ENCODE assay signal across 12 cellular contexts in genomic region chr16:1537138-1537577, GRCh38. TPM values are rescaled to one million over a fixed set of nuclear protein-coding genes. Genes with fewer than 3 reads are reported as not detected.
DNase-seq lines count a peak whose midpoint lies in the region; TF ChIP-seq lines count a peak whose summit lies in the region.
"Had no signal": no experiment of that assay in that cellular context is flagged by ENCODE, and none has a peak within 500 bp of the region (broad histone marks: within the 10 kb centered on the region; RNA-seq: fewer than 3 reads in every experiment).

No MANE protein-coding gene starts in this region.

- H3K4me1 ChIP-seq in breast epithelium: peaks cover 9% of the 10 kb centered on the region in 2 donors
- peaks cover 23% of the 10 kb centered on the region for H3K4me1 ChIP-seq in mammary epithelial cell (ENCODE audit: insufficient read depth, low read length)
- peaks cover 43% of the 10 kb centered on the region for H3K4me1 ChIP-seq in suprapubic skin

- H3K4me1 Mint-ChIP-seq in activated T-helper 1 cell treated with anti-CD3 and anti-CD28 coated beads, Interleukin-12 subunit alpha, Interleukin-12 subunit beta, Interleukin-2, Interleukin-4 antibody, amounts not matched to agents 30 ng/mL and 10 ng/mL and 1 ng/mL, durations not matched to agents 14 hours and 24 hours and 36 hours (ENCODE audit: low read depth): peaks cover 48% of the 10 kb centered on the region
- H3K4me1 Mint-ChIP-seq in immature natural killer cell: peaks cover 39 to 55% of the 10 kb centered on the region in 2 donors

- no peak overlapping the region for H2AFZ ChIP-seq in mammary epithelial cell (ENCODE audit: low read depth, low read length)

- H3K36me3 ChIP-seq in breast epithelium (no peaks in the 10 kb centered on the region), mammary epithelial cell (ENCODE audit: insufficient read depth, low read length) (no peaks in the 10 kb centered on the region), suprapubic skin (peaks cover 34% of the 10 kb centered on the region)

- TF ChIP-seq CTCF in breast epithelium (IDR thresholded peaks at IDR 0.05) (no peak), mammary epithelial cell (conservative IDR thresholded peaks at IDR 0.05 in 1 of 2, IDR thresholded peaks at IDR 0.05 in 1 of 2; ENCODE audit: extremely low read depth in 1 of 2, insufficient read depth in 1 of 2, low read depth in 1 of 2, low read length in 2 of 2) (no peak), suprapubic skin (IDR thresholded peaks at IDR 0.05) (no peak)

- no peak for DNase-seq in breast epithelium (ENCODE audit: low spot score in 2 of 2)
- DNase-seq in mammary epithelial cell: no peak
- DNase-seq in activated T-helper 1 cell treated with anti-CD3 and anti-CD28 coated beads, Interleukin-12 subunit alpha, Interleukin-12 subunit beta, Interleukin-2, Interleukin-4 antibody, amounts not matched to agents 30 ng/mL and 10 ng/mL and 1 ng/mL, durations not matched to agents 14 hours and 24 hours and 36 hours (ENCODE audit: low spot score): no peak
- no peak for DNase-seq in immature natural killer cell
- DNase-seq in suprapubic skin (ENCODE audit: low spot score in 2 of 2): no peak
- DNase-seq in Ammon's horn (ENCODE audit: low spot score): no peak
- DNase-seq in NCI-H128 (lab: John Stamatoyannopoulos, UW; ENCODE audit: unreplicated experiment): no peak
- DNase-seq in amniotic stem cell (lab: John Stamatoyannopoulos, UW): no peak
- DNase-seq: glutamatergic neuron, left colon, NCI-H1417 treated with DMSO at 0.1 percent for 48 hours, NCI-H510A treated with DMSO at 0.1 percent for 48 hours had no signal

- H3K4me2 ChIP-seq in mammary epithelial cell (ENCODE audit: insufficient read depth, low read depth, low read length): no peak overlapping the region

- intact Hi-C loops in breast epithelium (cut with DNase I; ENCODE audit: low total_unique reads) (loop anchor here (10.0 kb wide), 1 partner anchor 122 kb away; the partner anchor contains the start of gene UNKL), mammary epithelial cell (cut with micrococcal nuclease) (no loop called here)
- intact Hi-C loops in activated T-helper 1 cell treated with anti-CD3 and anti-CD28 coated beads, Interleukin-12 subunit alpha, Interleukin-12 subunit beta, Interleukin-2, Interleukin-4 antibody, amounts not matched to agents 30 ng/mL and 10 ng/mL and 1 ng/mL, durations not matched to agents 14 hours and 24 hours and 36 hours (cut with micrococcal nuclease): loop anchor here (5.0 to 10.0 kb wide), 2 partner anchors 175 to 232 kb away; partner anchors contain the start of gene UBE2I

- H3K27me3 ChIP-seq in breast epithelium: no peaks in the 10 kb centered on the region
- no peaks in the 10 kb centered on the region for H3K27me3 ChIP-seq in mammary epithelial cell (ENCODE audit: insufficient read depth, low read length)
- no peaks in the 10 kb centered on the region for H3K27me3 ChIP-seq in suprapubic skin

- H3K4me3 ChIP-seq in breast epithelium (peak overlapping the region; percentile 68 to 91 (median 72)), mammary epithelial cell (replicated peaks in 1 of 3; ENCODE audit: insufficient read depth in 1 of 3, low read depth in 2 of 3, low read length in 3 of 3) (no peak overlapping the region), suprapubic skin (peak overlapping the region; percentile 58)

- H4K20me1 ChIP-seq in mammary epithelial cell (ENCODE audit: insufficient read depth, low read length): no peaks in the 10 kb centered on the region

- H3K27ac ChIP-seq in breast epithelium: peak overlapping the region in 1 of 2 donors; percentile 9
- no peak overlapping the region for H3K27ac ChIP-seq in mammary epithelial cell (ENCODE audit: insufficient read depth, low read depth, low read length)
- no peak overlapping the region for H3K27ac ChIP-seq in suprapubic skin

- H3K4me3 Mint-ChIP-seq in activated T-helper 1 cell treated with anti-CD3 and anti-CD28 coated beads, Interleukin-12 subunit alpha, Interleukin-12 subunit beta, Interleukin-2, Interleukin-4 antibody, amounts not matched to agents 30 ng/mL and 10 ng/mL and 1 ng/mL, durations not matched to agents 14 hours and 24 hours and 36 hours: peak overlapping the region; percentile 98
- peak overlapping the region in 3 of 5 donors; percentile 35 to 73 (median 63) for H3K4me3 Mint-ChIP-seq in immature natural killer cell

- WGBS in mammary epithelial cell (ENCODE audit: low coverage, missing lambda C conversion rate): 93% methylated on average over 14 of the region's 27 CpGs
- WGBS in suprapubic skin: 69% methylated on average over 3 of the region's 27 CpGs

- no peaks in the 10 kb centered on the region for H3K9me3 Mint-ChIP-seq in activated T-helper 1 cell treated with anti-CD3 and anti-CD28 coated beads, Interleukin-12 subunit alpha, Interleukin-12 subunit beta, Interleukin-2, Interleukin-4 antibody, amounts not matched to agents 30 ng/mL and 10 ng/mL and 1 ng/mL, durations not matched to agents 14 hours and 24 hours and 36 hours
- no peaks in the 10 kb centered on the region for H3K9me3 Mint-ChIP-seq in immature natural killer cell

- no peak for TF ChIP-seq EP300 in suprapubic skin (IDR thresholded peaks at IDR 0.05)

- in situ Hi-C loops in mammary epithelial cell (cut with MboI; ENCODE audit: low sequenced_read_pairs in 2 of 2): no loop called here

- TF ChIP-seq POLR2A in breast epithelium (IDR thresholded peaks at IDR 0.05) (no peak), suprapubic skin (IDR thresholded peaks at IDR 0.05) (no peak)

- H3K79me2 ChIP-seq in mammary epithelial cell (ENCODE audit: insufficient read depth, low read length): peaks cover 11% of the 10 kb centered on the region

- BruUV-seq in mammary epithelial cell (replicated peaks; lab: Mats Ljungman, UMichigan): no TSS peak

- H3K27me3 Mint-ChIP-seq in activated T-helper 1 cell treated with anti-CD3 and anti-CD28 coated beads, Interleukin-12 subunit alpha, Interleukin-12 subunit beta, Interleukin-2, Interleukin-4 antibody, amounts not matched to agents 30 ng/mL and 10 ng/mL and 1 ng/mL, durations not matched to agents 14 hours and 24 hours and 36 hours (ENCODE audit: insufficient read depth): no peaks in the 10 kb centered on the region
- H3K27me3 Mint-ChIP-seq in immature natural killer cell (ENCODE audit: low read depth in 3 of 3): peaks cover 0 to 2% (median 2%) of the 10 kb centered on the region in 3 donors

- H3K36me3 Mint-ChIP-seq in activated T-helper 1 cell treated with anti-CD3 and anti-CD28 coated beads, Interleukin-12 subunit alpha, Interleukin-12 subunit beta, Interleukin-2, Interleukin-4 antibody, amounts not matched to agents 30 ng/mL and 10 ng/mL and 1 ng/mL, durations not matched to agents 14 hours and 24 hours and 36 hours (ENCODE audit: low read depth): peaks cover 31% of the 10 kb centered on the region
- H3K36me3 Mint-ChIP-seq in immature natural killer cell: no peaks in the 10 kb centered on the region

- peak overlapping the region; percentile 77 for H3K27ac Mint-ChIP-seq in activated T-helper 1 cell treated with anti-CD3 and anti-CD28 coated beads, Interleukin-12 subunit alpha, Interleukin-12 subunit beta, Interleukin-2, Interleukin-4 antibody, amounts not matched to agents 30 ng/mL and 10 ng/mL and 1 ng/mL, durations not matched to agents 14 hours and 24 hours and 36 hours
- peak overlapping the region in 1 of 6 donors; percentile 78 for H3K27ac Mint-ChIP-seq in immature natural killer cell

- no peak overlapping the region for H3K9ac ChIP-seq in mammary epithelial cell (ENCODE audit: insufficient read depth, low read length)

- dilution Hi-C loops in mammary epithelial cell (cut with HindIII; ENCODE audit: low sequenced_read_pairs): loop anchor here (5.0 to 10.0 kb wide), 2 partner anchors 35 to 102 kb away; partner anchors contain the start of gene PERCC1

- no peaks in the 10 kb centered on the region for H3K9me3 ChIP-seq in breast epithelium
- H3K9me3 ChIP-seq in mammary epithelial cell (replicated peaks; ENCODE audit: insufficient read depth, low read length): no peaks in the 10 kb centered on the region
- H3K9me3 ChIP-seq in suprapubic skin: no peaks in the 10 kb centered on the region

- CTCF ChIA-PET in mammary epithelial cell (lab: Charles Lee; ENCODE audit: low non-redundant PET): no interaction called here

RNA-seq across cellular contexts. Expression of gene TMEM204, which starts 3.7 kb away (rescaled TPM):
- total RNA-seq in breast epithelium (10 to 100 TPM; 27.8 to 37.0 (median 34.1) TPM), mammary epithelial cell (under 1 TPM in 1 of 2 donors, not detected in 1; 0.17 TPM), suprapubic skin (10 to 100 TPM in 3 of 4 donors, 1 to 10 TPM in 1; 7.6 to 26.6 (median 18.8) TPM)
- polyA plus RNA-seq in mammary epithelial cell (1.6 TPM), immature natural killer cell (10 to 100 TPM; 23.0 to 41.0 (median 38.3) TPM)
- 0.26 TPM for polyA minus RNA-seq in mammary epithelial cell
- total RNA-seq in activated T-helper 1 cell treated with anti-CD3 and anti-CD28 coated beads, Interleukin-12 subunit alpha, Interleukin-12 subunit beta, Interleukin-2, Interleukin-4 antibody, amounts not matched to agents 30 ng/mL and 10 ng/mL and 1 ng/mL, durations not matched to agents 14 hours and 24 hours and 36 hours: 22.8 and 23.7 TPM in 2 replicates

RNA-seq across cellular contexts. Expression of gene TELO2, which starts 44.0 kb away (rescaled TPM):
- total RNA-seq in breast epithelium (10 to 100 TPM; 15.2 to 27.5 (median 23.9) TPM), mammary epithelial cell (10 to 100 TPM; 12.7 to 37.7 TPM), suprapubic skin (10 to 100 TPM; 28.1 to 86.1 (median 35.2) TPM)
- polyA plus RNA-seq in mammary epithelial cell (21.4 TPM), immature natural killer cell (10 to 100 TPM; 12.0 to 16.4 (median 12.3) TPM)
- 11.7 TPM for polyA minus RNA-seq in mammary epithelial cell
- total RNA-seq in activated T-helper 1 cell treated with anti-CD3 and anti-CD28 coated beads, Interleukin-12 subunit alpha, Interleukin-12 subunit beta, Interleukin-2, Interleukin-4 antibody, amounts not matched to agents 30 ng/mL and 10 ng/mL and 1 ng/mL, durations not matched to agents 14 hours and 24 hours and 36 hours: 94.1 and 95.3 TPM in 2 replicates

RNA-seq across cellular contexts. Expression of gene PTX4, which starts 48.4 kb away (rescaled TPM):
- total RNA-seq in breast epithelium (not detected), mammary epithelial cell (not detected), suprapubic skin (not detected)
- polyA plus RNA-seq in mammary epithelial cell (not detected), immature natural killer cell (not detected)
- not detected for polyA minus RNA-seq in mammary epithelial cell
- total RNA-seq in activated T-helper 1 cell treated with anti-CD3 and anti-CD28 coated beads, Interleukin-12 subunit alpha, Interleukin-12 subunit beta, Interleukin-2, Interleukin-4 antibody, amounts not matched to agents 30 ng/mL and 10 ng/mL and 1 ng/mL, durations not matched to agents 14 hours and 24 hours and 36 hours: 0.20 TPM in 1 of 2 replicates, not detected in the other
- total RNA-seq: left colon had no signal

Comparison
In these comparisons a context has a peak if more than half of its experiments do, and no peak if none do; other contexts are left out.
1. H3K4me3 ChIP-seq: peak in breast epithelium (3 of 3) and suprapubic skin (single experiment); none in mammary epithelial cell (0 of 3).
2. RNA of gene TMEM204, which starts 3.7 kb away (total RNA-seq): 27.8 to 37.0 TPM in breast epithelium, 22.8 to 23.7 TPM in activated T-helper 1 cell treated with anti-CD3 and anti-CD28 coated beads, Interleukin-12 subunit alpha, Interleukin-12 subunit beta, Interleukin-2, Interleukin-4 antibody, amounts not matched to agents 30 ng/mL and 10 ng/mL and 1 ng/mL, durations not matched to agents 14 hours and 24 hours and 36 hours and 7.6 to 26.6 TPM in suprapubic skin; 0.17 TPM in mammary epithelial cell; every median in the first group is over 4 times any median in the second.